Comparison of ENCODE assay signal across 32 cellular contexts in genomic region chr11:66211100-66211499, GRCh38.
"Had no signal": no experiment of that assay in that cellular context is flagged by ENCODE, and none has a peak within 500 bp of the region (broad histone marks: within the 10 kb centered on the region; RNA-seq: fewer than 3 reads in every experiment).

No MANE protein-coding gene starts in this region.

- H3K27ac ChIP-seq: brain microvascular endothelial cell, esophagus muscularis mucosa, foreskin keratinocyte, heart left ventricle, neural progenitor cell, parathyroid adenoma, right atrium auricular region, uterus had no signal

- ATAC-seq: activated CD8-positive, alpha-beta memory T cell treated with anti-CD3 and anti-CD28 coated beads, Interleukin-2, amount 10 ng/mL, durations not matched to agents 7 days and 5 days; foreskin keratinocyte; heart left ventricle; left colon; naive thymus-derived CD8-positive, alpha-beta T cell had no signal

- H3K4me1 Mint-ChIP-seq: activated CD8-positive, alpha-beta memory T cell treated with anti-CD3 and anti-CD28 coated beads, Interleukin-2, amount 10 ng/mL, durations not matched to agents 7 days and 5 days; endodermal cell had no signal

- H3K4me3 Mint-ChIP-seq: activated CD4-positive, alpha-beta memory T cell treated with anti-CD3 and anti-CD28 coated beads for 36 hours; activated CD4-positive, alpha-beta T cell treated with anti-CD3 and anti-CD28 coated beads, Interleukin-2, amount 10 ng/mL, durations not matched to agents 24 days and 14 days; activated CD8-positive, alpha-beta memory T cell treated with anti-CD3 and anti-CD28 coated beads, Interleukin-2, amount 10 ng/mL, durations not matched to agents 7 days and 5 days; activated naive CD4-positive, alpha-beta T cell treated with anti-CD3 and anti-CD28 coated beads for 36 hours; activated naive CD8-positive, alpha-beta T cell treated with anti-CD3 and anti-CD28 coated beads, Interleukin-2, amount 10 ng/mL, durations not matched to agents 7 days and 5 days; activated T-helper 1 cell treated with anti-CD3 and anti-CD28 coated beads, Interleukin-12 subunit alpha, Interleukin-12 subunit beta, Interleukin-2, Interleukin-4 antibody, amounts not matched to agents 30 ng/mL and 10 ng/mL and 1 ng/mL, durations not matched to agents 14 hours and 24 hours and 36 hours; endodermal cell; immature natural killer cell; memory B cell; naive thymus-derived CD8-positive, alpha-beta T cell; neural progenitor cell; T-helper 1 cell treated with Interleukin-12 subunit alpha and Interleukin-12 subunit beta and Interleukin-4 antibody, amounts not matched to agents 30 μg/mL and 1 μg/mL, for 36 hours; type B pancreatic cell had no signal

- H3K4me3 ChIP-seq: esophagus muscularis mucosa, heart left ventricle, neural progenitor cell, right atrium auricular region, uterus had no signal

- H3K27ac Mint-ChIP-seq: activated CD4-positive, alpha-beta memory T cell treated with anti-CD3 and anti-CD28 coated beads for 36 hours; activated CD4-positive, alpha-beta T cell treated with anti-CD3 and anti-CD28 coated beads, Interleukin-2, amount 10 ng/mL, durations not matched to agents 24 days and 14 days; activated CD8-positive, alpha-beta memory T cell treated with anti-CD3 and anti-CD28 coated beads, Interleukin-2, amount 10 ng/mL, durations not matched to agents 7 days and 5 days; activated T-helper 1 cell treated with anti-CD3 and anti-CD28 coated beads, Interleukin-12 subunit alpha, Interleukin-12 subunit beta, Interleukin-2, Interleukin-4 antibody, amounts not matched to agents 30 ng/mL and 10 ng/mL and 1 ng/mL, durations not matched to agents 14 hours and 24 hours and 36 hours; endodermal cell; type B pancreatic cell had no signal

- H3K9me3 Mint-ChIP-seq: activated CD4-positive, alpha-beta memory T cell treated with anti-CD3 and anti-CD28 coated beads for 36 hours; activated CD4-positive, alpha-beta T cell treated with anti-CD3 and anti-CD28 coated beads, Interleukin-2, amount 10 ng/mL, durations not matched to agents 24 days and 14 days; activated naive CD4-positive, alpha-beta T cell treated with anti-CD3 and anti-CD28 coated beads for 36 hours; activated naive CD8-positive, alpha-beta T cell treated with anti-CD3 and anti-CD28 coated beads, Interleukin-2, amount 10 ng/mL, durations not matched to agents 7 days and 5 days; activated T-helper 1 cell treated with anti-CD3 and anti-CD28 coated beads, Interleukin-12 subunit alpha, Interleukin-12 subunit beta, Interleukin-2, Interleukin-4 antibody, amounts not matched to agents 30 ng/mL and 10 ng/mL and 1 ng/mL, durations not matched to agents 14 hours and 24 hours and 36 hours; endodermal cell; immature natural killer cell; memory B cell; naive thymus-derived CD8-positive, alpha-beta T cell; neural progenitor cell; T-helper 1 cell treated with Interleukin-12 subunit alpha and Interleukin-12 subunit beta and Interleukin-4 antibody, amounts not matched to agents 30 μg/mL and 1 μg/mL, for 36 hours; type B pancreatic cell had no signal

- H3K4me1 ChIP-seq: esophagus muscularis mucosa, foreskin keratinocyte, neural progenitor cell, right atrium auricular region, uterus had no signal

- H2AFZ ChIP-seq: neural progenitor cell, parathyroid adenoma had no signal

- H3K27me3 Mint-ChIP-seq: activated CD4-positive, alpha-beta memory T cell treated with anti-CD3 and anti-CD28 coated beads for 36 hours; activated CD4-positive, alpha-beta T cell treated with anti-CD3 and anti-CD28 coated beads, Interleukin-2, amount 10 ng/mL, durations not matched to agents 24 days and 14 days; activated CD8-positive, alpha-beta memory T cell treated with anti-CD3 and anti-CD28 coated beads, Interleukin-2, amount 10 ng/mL, durations not matched to agents 7 days and 5 days; activated naive CD8-positive, alpha-beta T cell treated with anti-CD3 and anti-CD28 coated beads, Interleukin-2, amount 10 ng/mL, durations not matched to agents 7 days and 5 days; memory B cell; naive thymus-derived CD8-positive, alpha-beta T cell; type B pancreatic cell had no signal

- H3K4me2 ChIP-seq: neural progenitor cell had no signal

- DNase-seq: activated CD4-positive, alpha-beta memory T cell treated with anti-CD3 and anti-CD28 coated beads for 36 hours; activated CD4-positive, alpha-beta T cell treated with anti-CD3 and anti-CD28 coated beads, Interleukin-2, amount 10 ng/mL, durations not matched to agents 24 days and 14 days; activated CD4-positive, CD25-positive, alpha-beta regulatory T cell treated with anti-CD3 and anti-CD28 coated beads, Interleukin-2, amount 50 U/mL, for 72 hours; activated CD8-positive, alpha-beta memory T cell treated with anti-CD3 and anti-CD28 coated beads, Interleukin-2, amount 10 ng/mL, durations not matched to agents 7 days and 5 days; activated effector memory CD4-positive, alpha-beta T cell treated with anti-CD3 and anti-CD28 coated beads, Interleukin-2, amount 50 U/mL, for 16 hours; activated naive CD4-positive, alpha-beta T cell treated with anti-CD3 and anti-CD28 coated beads for 36 hours; activated naive CD8-positive, alpha-beta T cell treated with anti-CD3 and anti-CD28 coated beads, Interleukin-2, amount 10 ng/mL, durations not matched to agents 7 days and 5 days; activated T-cell treated with anti-CD3 and anti-CD28 coated beads for 4 hours; amniotic stem cell; brain microvascular endothelial cell; endodermal cell; foreskin keratinocyte; heart left ventricle; hypothalamus; immature natural killer cell; kidney; left colon; naive thymus-derived CD8-positive, alpha-beta T cell; occipital lobe; stimulated activated CD4-positive, alpha-beta T cell treated with anti-CD3 and anti-CD28 coated beads, Interleukin-15, amount 100 ng/mL, for 24 hours; stimulated activated CD4-positive, alpha-beta T cell treated with anti-CD3 and anti-CD28 coated beads, Interleukin-2, amount 100 ng/mL, for 24 hours; stimulated activated naive CD4-positive, alpha-beta T cell treated with Interleukin-2 at 50 U/mL for 16 hours; SW 1271; uterus had no signal

- H3K36me3 ChIP-seq: neural progenitor cell, uterus had no signal

- H3K79me2 ChIP-seq: parathyroid adenoma had no signal

- H3K9me3 ChIP-seq: esophagus muscularis mucosa, heart left ventricle, right atrium auricular region, uterus had no signal
